Comparison of ENCODE assay signal across 1 cellular context in genomic region chr2:9549420-9549819, GRCh38.
TF ChIP-seq lines count a peak whose summit lies in the region.

No MANE protein-coding gene starts in this region.

TF ChIP-seq in GM12878, 131 proteins besides CTCF, POLR2A, EP300 and RAD21:
- TF ChIP-seq PAX5 (IDR thresholded peaks at IDR 0.05; ENCODE audit: borderline replicate concordance, low read depth, low read length), result peak; percentile 84; the same call in 1 of the 2 replicates
- no peak for TF ChIP-seq ZNF384 (IDR thresholded peaks at IDR 0.05; ENCODE audit: borderline replicate concordance, low read depth, low read length)
- TF ChIP-seq PKNOX1 (IDR thresholded peaks at IDR 0.05), result no peak
- TF ChIP-seq KDM1A (IDR thresholded peaks at IDR 0.05; ENCODE audit: borderline replicate concordance), result no peak
- no peak for TF ChIP-seq BRCA1 (IDR thresholded peaks at IDR 0.05; ENCODE audit: low read depth, low read length)
- 0 out of 2 replicates have a peak, but pooled peaks have one; percentile 19 for TF ChIP-seq FOXM1 (IDR thresholded peaks at IDR 0.05; ENCODE audit: low read depth, low read length)
- TF ChIP-seq RB1 (IDR thresholded peaks at IDR 0.05; ENCODE audit: borderline replicate concordance), result no peak
- no peak for TF ChIP-seq TCF7 (IDR thresholded peaks at IDR 0.05; ENCODE audit: borderline replicate concordance)
- no peak for TF ChIP-seq ATF7 (IDR thresholded peaks at IDR 0.05; ENCODE audit: low read depth)
- peak; percentile 33; the same call in 1 of the 2 replicates for TF ChIP-seq RUNX3 (IDR thresholded peaks at IDR 0.05; ENCODE audit: low read length)
- TF ChIP-seq, protein P1, sequence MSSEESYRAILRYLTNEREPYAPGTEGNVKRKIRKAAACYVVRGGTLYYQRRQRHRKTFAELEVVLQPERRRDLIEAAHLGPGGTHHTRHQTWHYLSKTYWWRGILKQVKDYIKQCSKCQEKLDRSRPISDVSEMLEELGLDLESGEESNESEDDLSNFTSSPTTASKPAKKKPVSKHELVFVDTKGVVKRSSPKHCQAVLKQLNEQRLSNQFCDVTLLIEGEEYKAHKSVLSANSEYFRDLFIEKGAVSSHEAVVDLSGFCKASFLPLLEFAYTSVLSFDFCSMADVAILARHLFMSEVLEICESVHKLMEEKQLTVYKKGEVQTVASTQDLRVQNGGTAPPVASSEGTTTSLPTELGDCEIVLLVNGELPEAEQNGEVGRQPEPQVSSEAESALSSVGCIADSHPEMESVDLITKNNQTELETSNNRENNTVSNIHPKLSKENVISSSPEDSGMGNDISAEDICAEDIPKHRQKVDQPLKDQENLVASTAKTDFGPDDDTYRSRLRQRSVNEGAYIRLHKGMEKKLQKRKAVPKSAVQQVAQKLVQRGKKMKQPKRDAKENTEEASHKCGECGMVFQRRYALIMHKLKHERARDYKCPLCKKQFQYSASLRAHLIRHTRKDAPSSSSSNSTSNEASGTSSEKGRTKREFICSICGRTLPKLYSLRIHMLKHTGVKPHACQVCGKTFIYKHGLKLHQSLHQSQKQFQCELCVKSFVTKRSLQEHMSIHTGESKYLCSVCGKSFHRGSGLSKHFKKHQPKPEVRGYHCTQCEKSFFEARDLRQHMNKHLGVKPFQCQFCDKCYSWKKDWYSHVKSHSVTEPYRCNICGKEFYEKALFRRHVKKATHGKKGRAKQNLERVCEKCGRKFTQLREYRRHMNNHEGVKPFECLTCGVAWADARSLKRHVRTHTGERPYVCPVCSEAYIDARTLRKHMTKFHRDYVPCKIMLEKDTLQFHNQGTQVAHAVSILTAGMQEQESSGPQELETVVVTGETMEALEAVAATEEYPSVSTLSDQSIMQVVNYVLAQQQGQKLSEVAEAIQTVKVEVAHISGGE (CRISPR knock-in tag; IDR thresholded peaks at IDR 0.05), result no peak
- no peak for TF ChIP-seq IKZF2 (IDR thresholded peaks at IDR 0.05)
- no peak for TF ChIP-seq ELK1 (IDR thresholded peaks at IDR 0.05; ENCODE audit: low read depth, low read length)
- no peak for TF ChIP-seq ZNF274 (IDR thresholded peaks at IDR 0.05; ENCODE audit: insufficient read depth, insufficient read length)
- no peak for TF ChIP-seq CREM (IDR thresholded peaks at IDR 0.05; ENCODE audit: low read depth)
- TF ChIP-seq BMI1 (IDR thresholded peaks at IDR 0.05; ENCODE audit: borderline replicate concordance), result no peak
- no peak for TF ChIP-seq TAF1 (IDR thresholded peaks at IDR 0.05; ENCODE audit: borderline replicate concordance, low read depth, low read length)
- no peak for TF ChIP-seq ESRRA (IDR thresholded peaks at IDR 0.05; ENCODE audit: low read length)
- no peak for TF ChIP-seq PML (IDR thresholded peaks at IDR 0.05; ENCODE audit: low read length)
- TF ChIP-seq USF1 (IDR thresholded peaks at IDR 0.05; ENCODE audit: borderline replicate concordance, extremely low read length, insufficient read depth, low read depth, low read length), result no peak
- no peak for TF ChIP-seq SUZ12 (IDR thresholded peaks at IDR 0.05; ENCODE audit: unreplicated experiment)
- TF ChIP-seq IRF5 (IDR thresholded peaks at IDR 0.05; ENCODE audit: borderline replicate concordance), result no peak
- no peak for TF ChIP-seq SIN3A (IDR thresholded peaks at IDR 0.05; ENCODE audit: low read depth, low read length)
- TF ChIP-seq IRF4 (IDR thresholded peaks at IDR 0.05; ENCODE audit: low read depth, low read length), result no peak
- no peak for TF ChIP-seq JUNB (IDR thresholded peaks at IDR 0.05)
- TF ChIP-seq, protein P2, sequence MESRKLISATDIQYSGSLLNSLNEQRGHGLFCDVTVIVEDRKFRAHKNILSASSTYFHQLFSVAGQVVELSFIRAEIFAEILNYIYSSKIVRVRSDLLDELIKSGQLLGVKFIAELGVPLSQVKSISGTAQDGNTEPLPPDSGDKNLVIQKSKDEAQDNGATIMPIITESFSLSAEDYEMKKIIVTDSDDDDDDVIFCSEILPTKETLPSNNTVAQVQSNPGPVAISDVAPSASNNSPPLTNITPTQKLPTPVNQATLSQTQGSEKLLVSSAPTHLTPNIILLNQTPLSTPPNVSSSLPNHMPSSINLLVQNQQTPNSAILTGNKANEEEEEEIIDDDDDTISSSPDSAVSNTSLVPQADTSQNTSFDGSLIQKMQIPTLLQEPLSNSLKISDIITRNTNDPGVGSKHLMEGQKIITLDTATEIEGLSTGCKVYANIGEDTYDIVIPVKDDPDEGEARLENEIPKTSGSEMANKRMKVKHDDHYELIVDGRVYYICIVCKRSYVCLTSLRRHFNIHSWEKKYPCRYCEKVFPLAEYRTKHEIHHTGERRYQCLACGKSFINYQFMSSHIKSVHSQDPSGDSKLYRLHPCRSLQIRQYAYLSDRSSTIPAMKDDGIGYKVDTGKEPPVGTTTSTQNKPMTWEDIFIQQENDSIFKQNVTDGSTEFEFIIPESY (IDR thresholded peaks at IDR 0.05), result no peak
- TF ChIP-seq, protein P3, sequence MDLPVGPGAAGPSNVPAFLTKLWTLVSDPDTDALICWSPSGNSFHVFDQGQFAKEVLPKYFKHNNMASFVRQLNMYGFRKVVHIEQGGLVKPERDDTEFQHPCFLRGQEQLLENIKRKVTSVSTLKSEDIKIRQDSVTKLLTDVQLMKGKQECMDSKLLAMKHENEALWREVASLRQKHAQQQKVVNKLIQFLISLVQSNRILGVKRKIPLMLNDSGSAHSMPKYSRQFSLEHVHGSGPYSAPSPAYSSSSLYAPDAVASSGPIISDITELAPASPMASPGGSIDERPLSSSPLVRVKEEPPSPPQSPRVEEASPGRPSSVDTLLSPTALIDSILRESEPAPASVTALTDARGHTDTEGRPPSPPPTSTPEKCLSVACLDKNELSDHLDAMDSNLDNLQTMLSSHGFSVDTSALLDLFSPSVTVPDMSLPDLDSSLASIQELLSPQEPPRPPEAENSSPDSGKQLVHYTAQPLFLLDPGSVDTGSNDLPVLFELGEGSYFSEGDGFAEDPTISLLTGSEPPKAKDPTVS (IDR thresholded peaks at IDR 0.05; ENCODE audit: low read depth, low read length), result peak; percentile 68; the same call in 1 of the 2 replicates
- TF ChIP-seq GABPA (IDR thresholded peaks at IDR 0.05; ENCODE audit: low read depth), result no peak
- no peak for TF ChIP-seq NR2F1 (conservative IDR thresholded peaks at IDR 0.05)
- no peak for TF ChIP-seq WRNIP1 (IDR thresholded peaks at IDR 0.05; ENCODE audit: borderline replicate concordance, low read depth, low read length)
- TF ChIP-seq SUPT20H (IDR thresholded peaks at IDR 0.05; ENCODE audit: borderline replicate concordance, control insufficient read depth, low read depth, low read length), result no peak
- TF ChIP-seq ZZZ3 (IDR thresholded peaks at IDR 0.05; ENCODE audit: control insufficient read depth, insufficient read length, low read depth), result no peak
- no peak for TF ChIP-seq ZSCAN29 (IDR thresholded peaks at IDR 0.05)
- TF ChIP-seq, protein P4, sequence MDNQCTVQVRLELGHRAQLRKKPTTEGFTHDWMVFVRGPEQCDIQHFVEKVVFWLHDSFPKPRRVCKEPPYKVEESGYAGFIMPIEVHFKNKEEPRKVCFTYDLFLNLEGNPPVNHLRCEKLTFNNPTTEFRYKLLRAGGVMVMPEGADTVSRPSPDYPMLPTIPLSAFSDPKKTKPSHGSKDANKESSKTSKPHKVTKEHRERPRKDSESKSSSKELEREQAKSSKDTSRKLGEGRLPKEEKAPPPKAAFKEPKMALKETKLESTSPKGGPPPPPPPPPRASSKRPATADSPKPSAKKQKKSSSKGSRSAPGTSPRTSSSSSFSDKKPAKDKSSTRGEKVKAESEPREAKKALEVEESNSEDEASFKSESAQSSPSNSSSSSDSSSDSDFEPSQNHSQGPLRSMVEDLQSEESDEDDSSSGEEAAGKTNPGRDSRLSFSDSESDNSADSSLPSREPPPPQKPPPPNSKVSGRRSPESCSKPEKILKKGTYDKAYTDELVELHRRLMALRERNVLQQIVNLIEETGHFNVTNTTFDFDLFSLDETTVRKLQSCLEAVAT (IDR thresholded peaks at IDR 0.05), result peak; percentile 36; the same call in 1 of the 2 replicates
- no peak for TF ChIP-seq USF2 (IDR thresholded peaks at IDR 0.05; ENCODE audit: borderline replicate concordance, low read depth, low read length)
- no peak for TF ChIP-seq FOXK2 (IDR thresholded peaks at IDR 0.05)
- no peak for TF ChIP-seq ZNF622 (IDR thresholded peaks at IDR 0.05)
- TF ChIP-seq SKIL (IDR thresholded peaks at IDR 0.05; ENCODE audit: low read depth, poor library complexity, severe bottlenecking), result no peak
- TF ChIP-seq, protein P5, sequence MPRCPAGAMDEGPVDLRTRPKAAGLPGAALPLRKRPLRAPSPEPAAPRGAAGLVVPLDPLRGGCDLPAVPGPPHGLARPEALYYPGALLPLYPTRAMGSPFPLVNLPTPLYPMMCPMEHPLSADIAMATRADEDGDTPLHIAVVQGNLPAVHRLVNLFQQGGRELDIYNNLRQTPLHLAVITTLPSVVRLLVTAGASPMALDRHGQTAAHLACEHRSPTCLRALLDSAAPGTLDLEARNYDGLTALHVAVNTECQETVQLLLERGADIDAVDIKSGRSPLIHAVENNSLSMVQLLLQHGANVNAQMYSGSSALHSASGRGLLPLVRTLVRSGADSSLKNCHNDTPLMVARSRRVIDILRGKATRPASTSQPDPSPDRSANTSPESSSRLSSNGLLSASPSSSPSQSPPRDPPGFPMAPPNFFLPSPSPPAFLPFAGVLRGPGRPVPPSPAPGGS (IDR thresholded peaks at IDR 0.05; ENCODE audit: borderline replicate concordance, insufficient read depth, low read depth, low read length, poor library complexity, severe bottlenecking), result no peak
- TF ChIP-seq BHLHE40 (IDR thresholded peaks at IDR 0.05; ENCODE audit: borderline replicate concordance in 1 of 2, low read depth in 2 of 2, low read length in 1 of 2), result peak; percentile 50 to 84; a peak in 3 of 4 replicates
- no peak for TF ChIP-seq TARDBP (IDR thresholded peaks at IDR 0.05; ENCODE audit: borderline replicate concordance)
- no peak for TF ChIP-seq POLR2AphosphoS5 (IDR thresholded peaks at IDR 0.05; ENCODE audit: low read length)
- TF ChIP-seq TCF12 (IDR thresholded peaks at IDR 0.05; ENCODE audit: low read depth, low read length), result no peak
